ENCODE assay signal across 34 cellular contexts in genomic region chr22:35473971-35474370, GRCh38.
"Had no signal": no experiment of that assay in that cellular context is flagged by ENCODE, and none has a peak within 500 bp of the region (broad histone marks: within the 10 kb centered on the region; RNA-seq: fewer than 3 reads in every experiment).

No MANE protein-coding gene starts in this region.

- H3K9me3 Mint-ChIP-seq: activated naive CD4-positive, alpha-beta T cell treated with anti-CD3 and anti-CD28 coated beads, Interleukin-2, amount 50 U/mL, for 72 hours; activated T-helper 1 cell treated with anti-CD3 and anti-CD28 coated beads, Interleukin-12 subunit alpha, Interleukin-12 subunit beta, Interleukin-2, Interleukin-4 antibody, amounts not matched to agents 30 ng/mL and 10 ng/mL and 1 ng/mL, durations not matched to agents 14 hours and 24 hours and 36 hours; T-helper 2 cell treated with Interferon-gamma antibody and Interleukin-4, amounts not matched to agents 5 μg/mL and 100 μg/mL, for 36 hours had no signal

- H3K9me3 ChIP-seq: ascending aorta, breast epithelium, colonic mucosa had no signal

- H3K4me3 ChIP-seq: ascending aorta, breast epithelium, cardiac muscle cell, colonic mucosa, dorsolateral prefrontal cortex had no signal

- H3K27me3 ChIP-seq: ascending aorta, breast epithelium, cardiac muscle cell, colonic mucosa, dorsolateral prefrontal cortex had no signal

- H3K36me3 ChIP-seq: ascending aorta, breast epithelium, cardiac muscle cell, colonic mucosa had no signal

- H3K4me3 Mint-ChIP-seq: activated CD4-positive, alpha-beta memory T cell treated with anti-CD3 and anti-CD28 coated beads for 36 hours; activated CD4-positive, alpha-beta T cell treated with anti-CD3 and anti-CD28 coated beads for 36 hours; activated CD4-positive, alpha-beta T cell treated with anti-CD3 and anti-CD28 coated beads, Interleukin-2, amount 10 ng/mL, durations not matched to agents 24 days and 14 days; activated CD8-positive, alpha-beta memory T cell treated with anti-CD3 and anti-CD28 coated beads, Interleukin-2, amount 10 ng/mL, durations not matched to agents 7 days and 5 days; activated CD8-positive, alpha-beta T cell treated with anti-CD3 and anti-CD28 coated beads, Interleukin-2, amount 10 ng/mL, durations not matched to agents 7 days and 5 days; activated naive CD4-positive, alpha-beta T cell treated with anti-CD3 and anti-CD28 coated beads, Interleukin-2, amount 10 ng/mL, durations not matched to agents 7 days and 5 days; activated naive CD8-positive, alpha-beta T cell treated with anti-CD3 and anti-CD28 coated beads, Interleukin-2, amount 10 ng/mL, durations not matched to agents 7 days and 5 days; activated T-helper 1 cell treated with anti-CD3 and anti-CD28 coated beads, Interleukin-12 subunit alpha, Interleukin-12 subunit beta, Interleukin-2, Interleukin-4 antibody, amounts not matched to agents 30 ng/mL and 10 ng/mL and 1 ng/mL, durations not matched to agents 14 hours and 24 hours and 36 hours; brain; dendritic cell treated with granulocyte-macrophage colony-stimulating factor and Interleukin-4, amounts not matched to agents 40 ng/mL and 50 ng/mL, for 4 days; endodermal cell; T-helper 17 cell; T-helper 2 cell treated with Interferon-gamma antibody and Interleukin-4, amounts not matched to agents 5 μg/mL and 100 μg/mL, for 36 hours had no signal

- H3K27ac ChIP-seq: ascending aorta, breast epithelium, cardiac muscle cell, colonic mucosa, dorsolateral prefrontal cortex had no signal

- H3K27me3 Mint-ChIP-seq: activated CD8-positive, alpha-beta memory T cell treated with anti-CD3 and anti-CD28 coated beads, Interleukin-2, amount 10 ng/mL, durations not matched to agents 7 days and 5 days had no signal

- H3K27ac Mint-ChIP-seq: activated CD4-positive, alpha-beta memory T cell treated with anti-CD3 and anti-CD28 coated beads for 36 hours; activated CD4-positive, alpha-beta T cell treated with anti-CD3 and anti-CD28 coated beads for 36 hours; activated CD4-positive, alpha-beta T cell treated with anti-CD3 and anti-CD28 coated beads, Interleukin-2, amount 10 ng/mL, durations not matched to agents 24 days and 14 days; activated CD8-positive, alpha-beta memory T cell treated with anti-CD3 and anti-CD28 coated beads, Interleukin-2, amount 10 ng/mL, durations not matched to agents 7 days and 5 days; activated CD8-positive, alpha-beta T cell treated with anti-CD3 and anti-CD28 coated beads, Interleukin-2, amount 10 ng/mL, durations not matched to agents 7 days and 5 days; activated naive CD4-positive, alpha-beta T cell treated with anti-CD3 and anti-CD28 coated beads, Interleukin-2, amount 10 ng/mL, durations not matched to agents 7 days and 5 days; activated naive CD4-positive, alpha-beta T cell treated with anti-CD3 and anti-CD28 coated beads, Interleukin-2, amount 50 U/mL, for 72 hours; activated naive CD8-positive, alpha-beta T cell treated with anti-CD3 and anti-CD28 coated beads, Interleukin-2, amount 10 ng/mL, durations not matched to agents 7 days and 5 days; activated T-helper 1 cell treated with anti-CD3 and anti-CD28 coated beads, Interleukin-12 subunit alpha, Interleukin-12 subunit beta, Interleukin-2, Interleukin-4 antibody, amounts not matched to agents 30 ng/mL and 10 ng/mL and 1 ng/mL, durations not matched to agents 14 hours and 24 hours and 36 hours; activated T-helper 2 cell treated with anti-CD3 and anti-CD28 coated beads, Interferon-gamma antibody, Interleukin-2, Interleukin-4, amounts not matched to agents 10 μg/mL and 5 μg/mL and 100 μg/mL, durations not matched to agents 14 hours and 24 hours and 36 hours; brain; dendritic cell treated with granulocyte-macrophage colony-stimulating factor and Interleukin-4, amounts not matched to agents 40 ng/mL and 50 ng/mL, for 4 days; endodermal cell; T-helper 2 cell treated with Interferon-gamma antibody and Interleukin-4, amounts not matched to agents 5 μg/mL and 100 μg/mL, for 36 hours had no signal

- H3K4me1 ChIP-seq: ascending aorta had no signal

- DNase-seq: activated CD4-positive, alpha-beta memory T cell treated with anti-CD3 and anti-CD28 coated beads for 36 hours; activated CD4-positive, alpha-beta T cell treated with anti-CD3 and anti-CD28 coated beads for 36 hours; activated CD4-positive, alpha-beta T cell treated with anti-CD3 and anti-CD28 coated beads, Interleukin-2, amount 10 ng/mL, durations not matched to agents 24 days and 14 days; activated CD4-positive, CD25-positive, alpha-beta regulatory T cell; activated CD4-positive, CD25-positive, alpha-beta regulatory T cell treated with anti-CD3 and anti-CD28 coated beads, Interleukin-2, amount 50 U/mL, for 72 hours; activated CD8-positive, alpha-beta memory T cell treated with anti-CD3 and anti-CD28 coated beads, Interleukin-2, amount 10 ng/mL, durations not matched to agents 7 days and 5 days; activated CD8-positive, alpha-beta memory T cell treated with anti-CD3 and anti-CD28 coated beads, Interleukin-2, amount 50 U/mL, for 4 hours; activated CD8-positive, alpha-beta T cell treated with anti-CD3 and anti-CD28 coated beads, Interleukin-2, amount 10 ng/mL, durations not matched to agents 7 days and 5 days; activated gamma-delta T cell; activated naive CD4-positive, alpha-beta T cell; activated naive CD4-positive, alpha-beta T cell treated with anti-CD3 and anti-CD28 coated beads, Interleukin-2, amount 10 ng/mL, durations not matched to agents 7 days and 5 days; activated naive CD8-positive, alpha-beta T cell treated with anti-CD3 and anti-CD28 coated beads, Interleukin-2, amount 10 ng/mL, durations not matched to agents 7 days and 5 days; activated T-cell treated with anti-CD3 and anti-CD28 coated beads, Interleukin-2, amount 50 U/mL, for 1 hour; activated T-cell treated with anti-CD3 and anti-CD28 coated beads, Interleukin-2, amount 50 U/mL, for 48 hours; central memory CD4-positive, alpha-beta T cell; cerebellar nuclear complex; colonic mucosa; dorsolateral prefrontal cortex; effector memory CD4-positive, alpha-beta T cell; endodermal cell; foreskin fibroblast; T-helper 1 cell; T-helper 17 cell; T1000 had no signal

- FAIRE-seq: frontal cortex had no signal

- ATAC-seq: activated CD4-positive, alpha-beta T cell treated with anti-CD3 and anti-CD28 coated beads for 36 hours; activated CD8-positive, alpha-beta memory T cell treated with anti-CD3 and anti-CD28 coated beads, Interleukin-2, amount 10 ng/mL, durations not matched to agents 7 days and 5 days; activated CD8-positive, alpha-beta T cell treated with anti-CD3 and anti-CD28 coated beads, Interleukin-2, amount 10 ng/mL, durations not matched to agents 7 days and 5 days; activated naive CD4-positive, alpha-beta T cell treated with anti-CD3 and anti-CD28 coated beads, Interleukin-2, amount 50 U/mL, for 72 hours; T-helper 17 cell had no signal

- H3K4me1 Mint-ChIP-seq: activated CD4-positive, alpha-beta T cell treated with anti-CD3 and anti-CD28 coated beads for 36 hours; activated CD4-positive, alpha-beta T cell treated with anti-CD3 and anti-CD28 coated beads, Interleukin-2, amount 10 ng/mL, durations not matched to agents 24 days and 14 days; activated CD8-positive, alpha-beta memory T cell treated with anti-CD3 and anti-CD28 coated beads, Interleukin-2, amount 10 ng/mL, durations not matched to agents 7 days and 5 days; activated naive CD4-positive, alpha-beta T cell treated with anti-CD3 and anti-CD28 coated beads, Interleukin-2, amount 10 ng/mL, durations not matched to agents 7 days and 5 days; endodermal cell; T-helper 17 cell had no signal
